1 cellular context compared by ENCODE assay signal in the genomic region with DNA sequence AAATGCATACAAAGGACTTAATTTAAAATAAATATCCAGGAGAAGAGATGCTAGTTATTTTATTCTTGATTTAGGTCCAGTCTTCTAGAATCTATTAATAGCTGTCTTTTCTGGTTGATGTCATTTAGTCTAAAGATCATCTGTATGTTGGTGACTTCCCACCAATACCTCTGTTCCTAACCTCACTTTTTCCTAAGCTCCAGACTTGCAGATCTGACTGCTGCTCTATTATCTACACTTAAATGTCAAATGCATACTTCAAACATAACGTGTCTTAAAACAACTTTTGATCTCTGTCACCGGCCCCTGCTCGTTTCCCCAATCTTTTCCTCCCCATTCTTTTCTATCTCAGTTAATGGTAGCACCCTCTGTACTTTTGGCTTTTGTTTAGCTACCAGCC.
TF ChIP-seq lines count a peak whose summit lies in the region.

No MANE protein-coding gene starts in this region.

TF ChIP-seq in IMR-90, 13 proteins besides CTCF, POLR2A, EP300 and RAD21:
- TF ChIP-seq MXI1 (IDR thresholded peaks at IDR 0.05; ENCODE audit: borderline replicate concordance, low read depth, low read length), result no peak
- TF ChIP-seq MAFK (IDR thresholded peaks at IDR 0.05; ENCODE audit: low read depth, low read length), result no peak
- TF ChIP-seq, protein P1, sequence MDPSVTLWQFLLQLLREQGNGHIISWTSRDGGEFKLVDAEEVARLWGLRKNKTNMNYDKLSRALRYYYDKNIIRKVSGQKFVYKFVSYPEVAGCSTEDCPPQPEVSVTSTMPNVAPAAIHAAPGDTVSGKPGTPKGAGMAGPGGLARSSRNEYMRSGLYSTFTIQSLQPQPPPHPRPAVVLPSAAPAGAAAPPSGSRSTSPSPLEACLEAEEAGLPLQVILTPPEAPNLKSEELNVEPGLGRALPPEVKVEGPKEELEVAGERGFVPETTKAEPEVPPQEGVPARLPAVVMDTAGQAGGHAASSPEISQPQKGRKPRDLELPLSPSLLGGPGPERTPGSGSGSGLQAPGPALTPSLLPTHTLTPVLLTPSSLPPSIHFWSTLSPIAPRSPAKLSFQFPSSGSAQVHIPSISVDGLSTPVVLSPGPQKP (IDR thresholded peaks at IDR 0.05; ENCODE audit: borderline replicate concordance, low read depth, low read length), result no peak
- no peak for TF ChIP-seq CHD1 (IDR thresholded peaks at IDR 0.05; ENCODE audit: low read depth, low read length)
- no peak for TF ChIP-seq RCOR1 (IDR thresholded peaks at IDR 0.05; ENCODE audit: insufficient replicate concordance, low read length)
- TF ChIP-seq USF2 (IDR thresholded peaks at IDR 0.05; ENCODE audit: low read depth, low read length), result no peak
- no peak for TF ChIP-seq NFE2L2 (IDR thresholded peaks at IDR 0.05; ENCODE audit: low read depth, low read length)
- TF ChIP-seq SMC3 (IDR thresholded peaks at IDR 0.05; ENCODE audit: low read depth, low read length), result no peak
- TF ChIP-seq CEBPB (IDR thresholded peaks at IDR 0.05; ENCODE audit: low read depth, low read length), result no peak
- TF ChIP-seq RFX5 (IDR thresholded peaks at IDR 0.05; ENCODE audit: low read depth, low read length), result no peak
